Comparison of ENCODE assay signal across 24 cellular contexts in the genomic region with DNA sequence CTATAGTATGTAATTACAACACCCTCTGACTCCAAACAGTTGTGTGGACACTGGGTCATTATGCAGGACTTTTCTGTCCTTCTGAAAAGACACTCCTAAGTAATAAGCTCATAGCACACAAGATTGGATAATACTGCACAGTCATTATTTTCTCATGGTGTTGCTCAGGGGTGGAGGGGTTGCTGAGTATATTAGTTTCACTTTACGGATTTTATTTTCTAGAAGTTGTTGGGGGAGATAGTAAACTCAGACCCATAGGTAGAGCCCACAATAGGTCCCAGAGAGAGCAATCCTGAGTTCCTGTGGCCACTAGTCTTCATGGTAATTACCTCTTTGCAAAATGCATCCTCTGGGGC. TPM values are rescaled to one million over a fixed set of nuclear protein-coding genes. Genes with fewer than 3 reads are reported as not detected.
DNase-seq lines count a peak whose midpoint lies in the region; ATAC-seq and TF ChIP-seq lines count a peak whose summit lies in the region.
"Had no signal": no experiment of that assay in that cellular context is flagged by ENCODE, and none has a peak within 500 bp of the region (broad histone marks: within the 10 kb centered on the region; RNA-seq: fewer than 3 reads in every experiment).

No MANE protein-coding gene starts in this region.

- H3K27ac ChIP-seq in smooth muscle cell (ENCODE audit: low read depth): peak overlapping the region; percentile 43
- H3K27ac ChIP-seq in WERI-Rb-1: no peak overlapping the region
- H3K27ac ChIP-seq: 22Rv1, dorsolateral prefrontal cortex, heart left ventricle, HL-60, thoracic aorta had no signal

- peak overlapping the region; percentile 14 for H3K27ac Mint-ChIP-seq in activated CD8-positive, alpha-beta T cell treated with anti-CD3 and anti-CD28 coated beads, Interleukin-2, amount 10 ng/mL, durations not matched to agents 7 days and 5 days
- H3K27ac Mint-ChIP-seq: nephron had no signal

- H3K4me3 Mint-ChIP-seq in activated CD8-positive, alpha-beta T cell treated with anti-CD3 and anti-CD28 coated beads, Interleukin-2, amount 10 ng/mL, durations not matched to agents 7 days and 5 days: no peak overlapping the region
- H3K4me3 Mint-ChIP-seq: nephron, T-cell had no signal

- peak; percentile 53 to 55 for ATAC-seq in activated CD4-positive, CD25-positive, alpha-beta regulatory T cell treated with anti-CD3 and anti-CD28 coated beads, Interleukin-2, amount 50 U/mL, for 24 hours
- ATAC-seq in GM19351 (IDR thresholded peaks at IDR 0.05; ENCODE audit: unreplicated experiment): peak; percentile 40
- peak; percentile 13 for ATAC-seq in activated CD8-positive, alpha-beta T cell treated with anti-CD3 and anti-CD28 coated beads, Interleukin-2, amount 10 ng/mL, durations not matched to agents 7 days and 5 days
- ATAC-seq: left lobe of liver had no signal

- WGBS in smooth muscle cell (ENCODE audit: low lambda C conversion rate): 87% methylated on average over 1 of the region's 1 CpG

- peaks cover 3% of the 10 kb centered on the region for H3K36me3 Mint-ChIP-seq in activated CD8-positive, alpha-beta T cell treated with anti-CD3 and anti-CD28 coated beads, Interleukin-2, amount 10 ng/mL, durations not matched to agents 7 days and 5 days (ENCODE audit: low read depth)
- H3K36me3 Mint-ChIP-seq: T-cell had no signal

- DNase-seq in activated CD4-positive, CD25-positive, alpha-beta regulatory T cell treated with anti-CD3 and anti-CD28 coated beads, Interleukin-2, amount 50 U/mL, for 72 hours: no peak
- DNase-seq in activated CD8-positive, alpha-beta T cell treated with anti-CD3 and anti-CD28 coated beads, Interleukin-2, amount 10 ng/mL, durations not matched to agents 7 days and 5 days: no peak
- DNase-seq in smooth muscle cell (lab: John Stamatoyannopoulos, UW; ENCODE audit: unreplicated experiment): no peak
- no peak for DNase-seq in NCI-H2107 (lab: John Stamatoyannopoulos, UW)
- DNase-seq in DMS114 treated with DMSO at 0.1 percent for 48 hours (lab: John Stamatoyannopoulos, UW; ENCODE audit: unreplicated experiment): no peak
- no peak for DNase-seq in WERI-Rb-1
- DNase-seq: activated CD4-positive, alpha-beta T cell treated with anti-CD3 and anti-CD28 coated beads, Interleukin-2, amount 50 U/mL, for 1 hour; activated naive CD4-positive, alpha-beta T cell; AML-193; aorta; COR-L47; dorsolateral prefrontal cortex; heart left ventricle; MM.1S; NCI-H1436 had no signal

- no peaks in the 10 kb centered on the region for H3K27me3 Mint-ChIP-seq in activated CD8-positive, alpha-beta T cell treated with anti-CD3 and anti-CD28 coated beads, Interleukin-2, amount 10 ng/mL, durations not matched to agents 7 days and 5 days (ENCODE audit: low read depth)
- H3K27me3 Mint-ChIP-seq: T-cell had no signal

- H3K36me3 ChIP-seq in smooth muscle cell (ENCODE audit: low read depth) (no peaks in the 10 kb centered on the region), WERI-Rb-1 (no peaks in the 10 kb centered on the region)
- H3K36me3 ChIP-seq: HAP-1, heart left ventricle, thoracic aorta had no signal

- H3K4me3 ChIP-seq in smooth muscle cell (no peak overlapping the region), WERI-Rb-1 (ENCODE audit: low read depth, low read length) (no peak overlapping the region)
- H3K4me3 ChIP-seq: dorsolateral prefrontal cortex, HAP-1, heart left ventricle, thoracic aorta had no signal

- no peaks in the 10 kb centered on the region for H3K9me3 ChIP-seq in smooth muscle cell (replicated peaks; ENCODE audit: low read depth)
- no peaks in the 10 kb centered on the region for H3K9me3 ChIP-seq in WERI-Rb-1 (ENCODE audit: severe bottlenecking)
- H3K9me3 ChIP-seq: HAP-1, thoracic aorta had no signal

- H3K79me2 ChIP-seq in smooth muscle cell (ENCODE audit: low read depth): no peaks in the 10 kb centered on the region

- H2AFZ ChIP-seq in smooth muscle cell (ENCODE audit: low read depth): no peak overlapping the region

- H3K9me3 Mint-ChIP-seq in activated CD8-positive, alpha-beta T cell treated with anti-CD3 and anti-CD28 coated beads, Interleukin-2, amount 10 ng/mL, durations not matched to agents 7 days and 5 days (ENCODE audit: insufficient read depth): peaks cover 9% of the 10 kb centered on the region

- CTCF ChIA-PET in activated CD8-positive, alpha-beta T cell treated with anti-CD3 and anti-CD28 coated beads, Interleukin-2, amount 10 ng/mL, durations not matched to agents 7 days and 5 days (lab: Charles Lee): interaction anchor here (1.0 to 2.2 kb wide), 4 partner anchors 10 to 64 kb away, joined by 3 to 6 read pairs (median 6); a partner anchor contains a TSS

- H4K20me1 ChIP-seq in smooth muscle cell (ENCODE audit: low read depth): no peaks in the 10 kb centered on the region

- no peaks in the 10 kb centered on the region for H3K27me3 ChIP-seq in smooth muscle cell (ENCODE audit: low read depth)
- no peaks in the 10 kb centered on the region for H3K27me3 ChIP-seq in WERI-Rb-1 (ENCODE audit: insufficient read depth, low read depth, severe bottlenecking)
- H3K27me3 ChIP-seq: dorsolateral prefrontal cortex, heart left ventricle had no signal

- H3K4me2 ChIP-seq in smooth muscle cell: peak overlapping the region; percentile 41

- H3K4me1 Mint-ChIP-seq in activated CD8-positive, alpha-beta T cell treated with anti-CD3 and anti-CD28 coated beads, Interleukin-2, amount 10 ng/mL, durations not matched to agents 7 days and 5 days (ENCODE audit: low read depth): peaks cover 27% of the 10 kb centered on the region
- H3K4me1 Mint-ChIP-seq: nephron had no signal

- TF ChIP-seq CTCF in smooth muscle cell (IDR thresholded peaks at IDR 0.05; ENCODE audit: borderline replicate concordance, insufficient read depth, poor library complexity, severe bottlenecking) (no peak), WERI-Rb-1 (IDR thresholded peaks at IDR 0.05; ENCODE audit: low read depth, low read length) (no peak)

- POLR2A ChIA-PET in activated CD8-positive, alpha-beta T cell treated with anti-CD3 and anti-CD28 coated beads, Interleukin-2, amount 10 ng/mL, durations not matched to agents 7 days and 5 days (lab: Charles Lee): interaction anchor here (1.4 kb wide), 1 partner anchor 74 kb away, joined by 3 read pairs; no protein-coding TSS in a partner anchor

- H3F3A ChIP-seq in smooth muscle cell (ENCODE audit: low read depth): peaks cover 5% of the 10 kb centered on the region

- H3K4me1 ChIP-seq in smooth muscle cell (ENCODE audit: low read depth): no peaks in the 10 kb centered on the region
- H3K4me1 ChIP-seq: HAP-1 had no signal

- H3K9ac ChIP-seq in smooth muscle cell (ENCODE audit: low read depth): no peak overlapping the region

RNA-seq across cellular contexts. Expression of a gene that starts 53.4 kb away (rescaled TPM):
- total RNA-seq in activated CD8-positive, alpha-beta T cell treated with anti-CD3 and anti-CD28 coated beads, Interleukin-2, amount 10 ng/mL, durations not matched to agents 7 days and 5 days: 10 to 100 TPM; 12.1 to 13.0 TPM
- 78.2 and 104 TPM in 2 replicates for total RNA-seq in smooth muscle cell
- polyA plus RNA-seq in smooth muscle cell: 49.7 and 56.8 TPM in 2 replicates
